Comparison of ENCODE assay signal across 22 cellular contexts in the genomic region with DNA sequence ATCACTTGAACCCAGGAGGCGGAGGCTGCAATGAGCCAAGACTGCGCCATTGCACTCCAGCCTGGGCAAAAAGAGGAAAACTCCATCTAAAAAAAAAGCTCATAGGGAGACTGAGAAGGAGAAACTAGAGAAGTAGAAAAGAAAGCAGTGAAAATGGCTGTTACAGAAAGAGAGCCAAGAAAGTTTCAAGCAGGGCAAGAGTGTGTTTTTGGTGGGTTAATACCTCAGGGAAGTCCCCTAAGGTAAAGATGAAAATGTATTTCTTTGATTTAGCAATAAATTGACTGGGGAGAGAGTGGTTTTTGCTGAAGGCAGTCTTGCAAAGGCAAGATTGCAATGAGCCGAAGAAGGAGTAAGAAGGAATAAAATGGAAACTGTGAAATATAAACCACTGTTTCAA.
"Had no signal": no experiment of that assay in that cellular context is flagged by ENCODE, and none has a peak within 500 bp of the region (broad histone marks: within the 10 kb centered on the region; RNA-seq: fewer than 3 reads in every experiment).

No MANE protein-coding gene starts in this region.

- H3K9me3 Mint-ChIP-seq: memory B cell, mesothelial cell of epicardium, natural killer cell had no signal

- H3K27me3 Mint-ChIP-seq: progenitor cell of endocrine pancreas had no signal

- H3K4me1 Mint-ChIP-seq: mesothelial cell of epicardium, natural killer cell, neural progenitor cell had no signal

- H3K9me3 ChIP-seq: left ventricle myocardium inferior, lower lobe of right lung, pancreas, tibial artery, upper lobe of left lung, uterus had no signal

- H3K36me3 Mint-ChIP-seq: memory B cell, mesothelial cell of epicardium, natural killer cell, neural progenitor cell had no signal

- DNase-seq: dermis blood vessel endothelial cell; foreskin keratinocyte; head of caudate nucleus; kidney; left cardiac atrium; left ventricle myocardium inferior; lower lobe of right lung; natural killer cell; nucleus accumbens; pancreas; right cardiac atrium; small intestine; stimulated activated CD4-positive, alpha-beta T cell treated with anti-CD3 and anti-CD28 coated beads, Interleukin-12 subunit alpha, Interleukin-12 subunit beta, amount 100 ng/mL, for 4 hours; stimulated activated naive CD4-positive, alpha-beta T cell; tibial artery; upper lobe of left lung; uterus had no signal

- H3K27me3 ChIP-seq: foreskin keratinocyte, hepatocyte, neural progenitor cell, pancreas, tibial artery, upper lobe of left lung, uterus had no signal

- ATAC-seq: foreskin keratinocyte, left cardiac atrium, lower lobe of right lung, natural killer cell, pancreas, right cardiac atrium had no signal

- H3K4me3 ChIP-seq: hepatocyte, left ventricle myocardium inferior, lower lobe of right lung, neural progenitor cell, pancreas, tibial artery, upper lobe of left lung, uterus had no signal

- H3K36me3 ChIP-seq: left ventricle myocardium inferior, lower lobe of right lung, neural progenitor cell, pancreas, tibial artery, upper lobe of left lung, uterus had no signal

- H3K27ac Mint-ChIP-seq: memory B cell, mesothelial cell of epicardium, natural killer cell, neural progenitor cell had no signal

- H3K4me3 Mint-ChIP-seq: memory B cell, mesothelial cell of epicardium, natural killer cell, neural progenitor cell had no signal
